ENCODE assay signal across 11 cellular contexts in genomic region chr12:127926004-127926403, GRCh38.
A peak's percentile ranks its signal among the peaks of the same experiment; 100 is the strongest.
DNase-seq lines count a peak whose midpoint lies in the region; TF ChIP-seq lines count a peak whose summit lies in the region.
"Had no signal": no experiment of that assay in that cellular context is flagged by ENCODE, and none has a peak within 500 bp of the region (broad histone marks: within the 10 kb centered on the region; RNA-seq: fewer than 3 reads in every experiment).

No MANE protein-coding gene starts in this region.

- H3K27me3 Mint-ChIP-seq in activated CD4-positive, alpha-beta memory T cell treated with anti-CD3 and anti-CD28 coated beads for 36 hours = no peaks in the 10 kb centered on the region

- peak; percentile 1 for DNase-seq in SIG-M5 treated with dmso at 0.1 percent for 504 hours (lab: John Stamatoyannopoulos, UW; ENCODE audit: unreplicated experiment)
- no peak for DNase-seq in SIG-M5 (lab: John Stamatoyannopoulos, UW)
- peak in 48 of 58 donors; percentile 9 to 75 (median 36) for DNase-seq in anterior cingulate cortex (lab: John Stamatoyannopoulos, UW)
- peak; percentile 38 for DNase-seq in iris pigment epithelial cell (ENCODE audit: low read depth)
- no peak for DNase-seq in vagina (ENCODE audit: extremely low spot score in 2 of 2)
- DNase-seq in SW 1271 (lab: John Stamatoyannopoulos, UW) = no peak
- no peak for DNase-seq in activated CD4-positive, alpha-beta memory T cell treated with anti-CD3 and anti-CD28 coated beads for 36 hours
- DNase-seq in T-helper 1 cell = no peak
- DNase-seq: activated CD8-positive, alpha-beta memory T cell treated with anti-CD3 and anti-CD28 coated beads, Interleukin-2, amount 50 U/mL, for 48 hours; erythroblast had no signal

- peaks cover 5% of the 10 kb centered on the region for H3K9me3 Mint-ChIP-seq in activated CD4-positive, alpha-beta memory T cell treated with anti-CD3 and anti-CD28 coated beads for 36 hours

- H3K27ac Mint-ChIP-seq in activated CD4-positive, alpha-beta memory T cell treated with anti-CD3 and anti-CD28 coated beads for 36 hours = no peak overlapping the region

- H3K27me3 ChIP-seq in vagina = no peaks in the 10 kb centered on the region
- H3K27me3 ChIP-seq: BLaER1 treated with 17β-estradiol and CSF1 and Interleukin-3, amounts not matched to agents 10 nM and 100 nM had no signal

- peak in 2 of 3 experiments; percentile 21 to 24 for TF ChIP-seq CTCF in vagina (IDR thresholded peaks at IDR 0.05)

- H3K36me3 Mint-ChIP-seq in activated CD4-positive, alpha-beta memory T cell treated with anti-CD3 and anti-CD28 coated beads for 36 hours = no peaks in the 10 kb centered on the region

- H3K27ac ChIP-seq in vagina = no peak overlapping the region
- H3K27ac ChIP-seq: BLaER1 treated with 17β-estradiol and CSF1 and Interleukin-3, amounts not matched to agents 10 nM and 100 nM had no signal

- no peaks in the 10 kb centered on the region for H3K4me1 ChIP-seq in vagina

- intact Hi-C loops in vagina (cut with DNase I) = no loop called here
- intact Hi-C loops in activated CD4-positive, alpha-beta memory T cell treated with anti-CD3 and anti-CD28 coated beads for 36 hours (cut with micrococcal nuclease) = no loop called here

- POLR2A ChIA-PET in activated CD4-positive, alpha-beta memory T cell treated with anti-CD3 and anti-CD28 coated beads for 36 hours (lab: Charles Lee) = no interaction called here

- no peak for TF ChIP-seq POLR2A in vagina (IDR thresholded peaks at IDR 0.05)

- H3K4me3 Mint-ChIP-seq in activated CD4-positive, alpha-beta memory T cell treated with anti-CD3 and anti-CD28 coated beads for 36 hours = no peak overlapping the region

- no peaks in the 10 kb centered on the region for H3K36me3 ChIP-seq in vagina
- H3K36me3 ChIP-seq: BLaER1 treated with 17β-estradiol and CSF1 and Interleukin-3, amounts not matched to agents 10 nM and 100 nM had no signal

- H3K4me3 ChIP-seq in vagina = no peak overlapping the region
- H3K4me3 ChIP-seq: BLaER1 treated with 17β-estradiol and CSF1 and Interleukin-3, amounts not matched to agents 10 nM and 100 nM had no signal

- CTCF ChIA-PET in activated CD4-positive, alpha-beta memory T cell treated with anti-CD3 and anti-CD28 coated beads for 36 hours (lab: Charles Lee) = no interaction called here

- H3K9me3 ChIP-seq in vagina = no peaks in the 10 kb centered on the region

- H3K4me1 Mint-ChIP-seq in activated CD4-positive, alpha-beta memory T cell treated with anti-CD3 and anti-CD28 coated beads for 36 hours (ENCODE audit: low read depth) = no peaks in the 10 kb centered on the region

Comparison
In these comparisons a context has a peak if more than half of its experiments do, and no peak if none do; other contexts are left out.
1. DNase-seq: peak in SIG-M5 treated with dmso at 0.1 percent for 504 hours (single experiment), anterior cingulate cortex (48 of 58) and iris pigment epithelial cell (single experiment); none in SIG-M5 (single experiment), vagina (0 of 2), SW 1271 (0 of 2), activated CD4-positive, alpha-beta memory T cell treated with anti-CD3 and anti-CD28 coated beads for 36 hours (single experiment) and T-helper 1 cell (0 of 5).